29 cellular contexts compared by ENCODE assay signal in the genomic region with DNA sequence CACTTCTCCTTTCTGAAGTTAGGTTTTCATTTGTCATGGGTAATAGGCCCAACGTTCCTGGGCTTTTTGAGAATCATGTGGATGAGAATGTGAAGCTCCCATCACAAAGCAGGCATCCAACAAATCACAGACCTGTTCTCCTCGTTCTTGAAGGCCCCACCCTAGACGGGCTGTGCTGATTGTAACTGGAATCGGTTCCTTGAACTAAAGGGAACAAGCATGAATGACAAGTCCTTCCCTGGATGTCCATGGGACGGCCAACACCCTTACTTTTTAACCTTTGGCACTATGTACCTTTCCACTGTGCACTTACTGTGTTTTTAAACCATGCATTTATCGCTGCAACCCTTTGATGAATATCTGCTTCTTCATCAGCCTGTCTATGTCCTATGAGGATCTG.
"Had no signal": no experiment of that assay in that cellular context is flagged by ENCODE, and none has a peak within 500 bp of the region (broad histone marks: within the 10 kb centered on the region; RNA-seq: fewer than 3 reads in every experiment).

No MANE protein-coding gene starts in this region.

- H3K36me3 ChIP-seq: adrenal gland, WERI-Rb-1 had no signal

- H3K9me3 ChIP-seq: adrenal gland, body of pancreas had no signal

- DNase-seq: activated B cell treated with CpG ODN at 0.5 μM for 24 hours; activated CD4-positive, alpha-beta T cell treated with anti-CD3 and anti-CD28 coated beads for 48 hours; activated CD4-positive, alpha-beta T cell treated with anti-CD3 and anti-CD28 coated beads, Interleukin-2, amount 50 U/mL, for 1 hour; activated CD4-positive, alpha-beta T cell treated with anti-CD3 and anti-CD28 coated beads, Interleukin-2, amount 50 U/mL, for 48 hours; activated CD8-positive, alpha-beta memory T cell treated with anti-CD3 and anti-CD28 coated beads for 24 hours; activated CD8-positive, alpha-beta T cell treated with anti-CD3 and anti-CD28 coated beads for 36 hours; activated effector memory CD4-positive, alpha-beta T cell treated with Interleukin-2 at 50 U/mL for 16 hours; activated naive CD4-positive, alpha-beta T cell treated with anti-CD3 and anti-CD28 coated beads for 36 hours; activated naive CD8-positive, alpha-beta T cell treated with anti-CD3 and anti-CD28 coated beads for 36 hours; activated naive CD8-positive, alpha-beta T cell treated with anti-CD3 and anti-CD28 coated beads, Interleukin-2, amount 50 U/mL, for 24 hours; activated T-cell treated with anti-CD3 and anti-CD28 coated beads, Interleukin-2, amount 50 U/mL, for 4 hours; adrenal gland; amygdala; aorta; body of pancreas; caudate nucleus; effector CD8-positive, alpha-beta T cell; endodermal cell; foreskin fibroblast; head of caudate nucleus; T-helper 1 cell; T-helper 17 cell; T1000; WERI-Rb-1 had no signal

- FAIRE-seq: colon, frontal cortex had no signal

- H3K27ac ChIP-seq: adrenal gland, body of pancreas, WERI-Rb-1 had no signal

- H3K4me1 ChIP-seq: adrenal gland, body of pancreas had no signal

- ATAC-seq: activated CD4-positive, CD25-positive, alpha-beta regulatory T cell treated with anti-CD3 and anti-CD28 coated beads, Interleukin-2, amount 50 U/mL, for 24 hours; activated CD8-positive, alpha-beta T cell treated with anti-CD3 and anti-CD28 coated beads for 36 hours; activated naive CD8-positive, alpha-beta T cell treated with anti-CD3 and anti-CD28 coated beads, Interleukin-2, amount 50 U/mL, for 24 hours; activated T-cell treated with anti-CD3 and anti-CD28 coated beads, Interleukin-2, amount 50 U/mL, for 4 hours; activated T-helper 17 cell treated with anti-CD3 and anti-CD28 coated beads, Interleukin-2, amount 50 U/mL, for 72 hours; body of pancreas; esophagus mucosa; T-helper 17 cell had no signal

- H3K4me3 ChIP-seq: adrenal gland, body of pancreas had no signal

- H3K27me3 ChIP-seq: adrenal gland, body of pancreas had no signal
